13 cellular contexts compared by ENCODE assay signal in the genomic region with DNA sequence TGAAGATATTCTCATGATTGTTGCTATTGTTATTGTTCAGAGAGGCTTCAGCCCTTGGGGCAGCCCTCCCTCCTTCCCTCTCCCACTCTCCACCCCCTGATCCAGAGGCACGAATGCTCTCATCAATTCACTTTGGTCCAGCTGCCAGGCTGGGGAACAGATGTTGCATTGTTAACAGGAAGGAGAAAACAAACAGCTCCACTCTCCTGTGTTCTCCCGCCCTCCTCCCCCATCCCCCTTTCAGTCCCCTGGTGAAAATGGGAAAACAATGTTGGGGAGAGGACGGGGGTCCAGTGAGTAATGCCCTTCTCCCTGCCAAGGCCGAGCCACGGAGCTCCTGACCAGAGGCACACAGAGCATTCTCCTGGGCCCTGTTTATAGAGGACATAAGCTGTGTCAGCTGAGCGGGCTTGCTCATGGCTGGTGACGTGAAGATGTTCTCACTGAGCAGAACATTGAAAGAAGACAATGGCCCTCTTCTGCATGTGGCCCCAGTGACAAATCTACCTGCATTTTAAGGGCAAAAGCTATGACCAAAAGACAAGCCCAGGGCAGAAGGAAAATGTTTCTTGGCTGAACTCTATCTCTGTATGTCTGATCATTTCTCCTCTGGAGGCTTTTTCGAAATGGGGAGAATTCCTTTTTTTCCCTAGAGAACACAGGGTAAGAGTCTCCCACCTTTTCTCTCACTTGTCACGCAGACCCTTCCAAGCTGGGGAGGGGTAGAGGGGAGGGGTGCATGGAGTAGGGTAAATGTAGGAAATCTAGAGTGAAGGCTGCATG.
A peak's percentile ranks its signal among the peaks of the same experiment; 100 is the strongest.
DNase-seq lines count a peak whose midpoint lies in the region; ATAC-seq, FAIRE-seq and TF ChIP-seq lines count a peak whose summit lies in the region.
"Had no signal": no experiment of that assay in that cellular context is flagged by ENCODE, and none has a peak within 500 bp of the region (broad histone marks: within the 10 kb centered on the region; RNA-seq: fewer than 3 reads in every experiment).

No MANE protein-coding gene starts in this region.

- H3K27ac ChIP-seq in K562 (ENCODE audit: extremely low read depth, low read depth, low read length), result no peak overlapping the region
- H3K27ac ChIP-seq in spleen, result no peak overlapping the region

- ATAC-seq in Right ventricle myocardium superior (ENCODE audit: poor library complexity), result peak; percentile 81
- peak; percentile 24; the same call in 2 of the 3 replicates for ATAC-seq in K562
- no peak for ATAC-seq in GM19395 (IDR thresholded peaks at IDR 0.05; ENCODE audit: unreplicated experiment)
- ATAC-seq: GM12878 had no signal

- no peaks in the 10 kb centered on the region for H3K79me2 ChIP-seq in K562 (ENCODE audit: control insufficient read depth, insufficient read depth, low read length)

- DNase-seq in Right ventricle myocardium superior, result peak; percentile 69
- no peak for DNase-seq in cardiac septum (ENCODE audit: low spot score)
- no peak for DNase-seq in K562 (ENCODE audit: extremely low read depth in 1 of 4, low spot score in 3 of 4)
- peak; percentile 45 for DNase-seq in left kidney (ENCODE audit: low read depth, low spot score)
- DNase-seq in KBM-7, result no peak
- DNase-seq in effector CD8-positive, alpha-beta T cell (lab: John Stamatoyannopoulos, UW), result no peak
- DNase-seq in spleen, result no peak
- DNase-seq: NCI-H226; stimulated activated naive CD4-positive, alpha-beta T cell; T-helper 9 cell had no signal

- 47% methylated on average over 8 of the region's 9 CpGs for WGBS in K562 (ENCODE audit: insufficient coverage, low coverage, missing lambda C conversion rate)
- WGBS in spleen, 5 donors, result 66 to 81% (median 73%) methylated on average over 9 of the region's 9 CpGs

- H3K4me1 ChIP-seq in K562 (replicated peaks in 1 of 2; ENCODE audit: control insufficient read depth in 2 of 2, insufficient read depth in 2 of 2, low read length in 2 of 2) (peaks cover 3% of the 10 kb centered on the region in 2 experiments; a peak in 3 of 5 replicates), spleen (peaks cover 0 to 11% (median 0%) of the 10 kb centered on the region in 6 donors)

- no peak for TF ChIP-seq POLR2A in K562 (conservative IDR thresholded peaks at IDR 0.05)
- no peak for TF ChIP-seq POLR2A in spleen (IDR thresholded peaks at IDR 0.05)

- TF ChIP-seq CTCF in K562 (IDR thresholded peaks at IDR 0.05 in 2 of 3, conservative IDR thresholded peaks at IDR 0.05 in 1 of 3; ENCODE audit: insufficient read depth in 2 of 3, low read depth in 1 of 3, low read length in 3 of 3) (no peak), spleen (IDR thresholded peaks at IDR 0.05 in 8 of 11, conservative IDR thresholded peaks at IDR 0.05 in 3 of 11) (no peak)

- peak overlapping the region; percentile 22 for H2AFZ ChIP-seq in K562 (ENCODE audit: low read depth, low read length)

- POLR2A ChIA-PET in K562 (lab: Yijun Ruan, JAX), result interaction anchor here (0.6 to 3.2 kb wide), 9 partner anchors 9 to 111 kb away, joined by 3 to 25 read pairs (median 6); a partner anchor contains a TSS

- no peak overlapping the region for H3K4me2 ChIP-seq in K562 (ENCODE audit: insufficient read depth, low read length)

- H3K9me1 ChIP-seq in K562 (ENCODE audit: control insufficient read depth, insufficient read depth, low read length), result no peaks in the 10 kb centered on the region

- TF ChIP-seq RAD21 in K562 (CRISPR knock-in tag; conservative IDR thresholded peaks at IDR 0.05 in 1 of 2, IDR thresholded peaks at IDR 0.05 in 1 of 2), result no peak

- H3K4me3 ChIP-seq in K562 (no peak overlapping the region), spleen (no peak overlapping the region)
- H3K4me3 ChIP-seq: GM12878 had no signal

- H3K36me3 ChIP-seq in K562 (ENCODE audit: control insufficient read depth, insufficient read depth, low read length), result no peaks in the 10 kb centered on the region
- H3K36me3 ChIP-seq in spleen, result no peaks in the 10 kb centered on the region

- no peaks in the 10 kb centered on the region for H4K20me1 ChIP-seq in K562 (replicated peaks; ENCODE audit: control insufficient read depth, insufficient read depth, low read length)

- in situ Hi-C loops in K562 (cut with MboI), result no loop called here
- in situ Hi-C loops in KBM-7 (cut with MboI; ENCODE audit: low pct_unique_long_range_greater_than_20kb, low sequenced_read_pairs), result no loop called here

- H3K9me3 ChIP-seq in K562 (replicated peaks; ENCODE audit: control insufficient read depth, insufficient read depth, low read depth, low read length) (no peaks in the 10 kb centered on the region), spleen (no peaks in the 10 kb centered on the region)

- CTCF ChIA-PET in K562 (lab: Yijun Ruan, JAX; ENCODE audit: low intra/inter-chr PET ratio), result no interaction called here

- no peak for TF ChIP-seq EP300 in K562 (IDR thresholded peaks at IDR 0.05; ENCODE audit: low read length)

- no peak for FAIRE-seq in K562 (lab: Jason Lieb, UNC)
- FAIRE-seq: GM12878, keratinocyte had no signal

- H3K9ac ChIP-seq in K562 (ENCODE audit: insufficient read depth in 1 of 2, low read depth in 2 of 2, low read length in 2 of 2), result peak overlapping the region in 1 of 2 experiments; percentile 41; a peak in 1 of 4 replicates

- no TSS peak for BruUV-seq in K562 (replicated peaks; lab: Mats Ljungman, UMichigan)

- intact Hi-C loops in Right ventricle myocardium superior (cut with DNase I), result loop anchor here (10.0 kb wide), 1 partner anchor 135 kb away; no protein-coding TSS in a partner anchor
- intact Hi-C loops in cardiac septum (cut with DNase I), result no loop called here
- intact Hi-C loops in K562 (cut with micrococcal nuclease), result no loop called here
- intact Hi-C loops in spleen (cut with DNase I; ENCODE audit: low total_unique reads), result no loop called here

- no peaks in the 10 kb centered on the region for H3K27me3 ChIP-seq in K562 (ENCODE audit: control insufficient read depth in 2 of 2, insufficient read depth in 2 of 2, low read length in 2 of 2)
- no peaks in the 10 kb centered on the region for H3K27me3 ChIP-seq in spleen (replicated peaks in 1 of 7)

TF ChIP-seq in K562, 482 proteins besides CTCF, POLR2A, EP300 and RAD21:
- no peak for TF ChIP-seq ETV1 (tag; conservative IDR thresholded peaks at IDR 0.05; ENCODE audit: low read depth)
- TF ChIP-seq POLR2AphosphoS2 (IDR thresholded peaks at IDR 0.05; ENCODE audit: low read length), result no peak
- TF ChIP-seq SRSF9 (IDR thresholded peaks at IDR 0.05; ENCODE audit: borderline replicate concordance, low read depth, low read length), result no peak
TF ChIP-seq in K562: peak in this region for 0.

Comparison
In these comparisons a context has a peak if more than half of its experiments do, and no peak if none do; other contexts are left out.
1. DNase-seq: peak in Right ventricle myocardium superior (single experiment) and left kidney (single experiment); none in cardiac septum (single experiment), K562 (0 of 4), KBM-7 (single experiment), effector CD8-positive, alpha-beta T cell (single experiment) and spleen (single experiment).